7 cellular contexts compared by ENCODE assay signal in genomic region chr2:198253995-198254394, GRCh38.
"Had no signal": no experiment of that assay in that cellular context is flagged by ENCODE, and none has a peak within 500 bp of the region (broad histone marks: within the 10 kb centered on the region; RNA-seq: fewer than 3 reads in every experiment).

No MANE protein-coding gene starts in this region.

- H3K27ac ChIP-seq: HL-60 had no signal

- ATAC-seq: GM23338, HepG2 had no signal

- H3K27ac Mint-ChIP-seq: GM23338, H9, HFFc6, IgD-negative memory B cell had no signal

- H3K9me3 Mint-ChIP-seq: GM23338, H9 had no signal

- H3K4me1 Mint-ChIP-seq: GM23338, H9, IgD-negative memory B cell had no signal

- H3K27me3 Mint-ChIP-seq: IgD-negative memory B cell had no signal

- DNase-seq: H9, HCEC 1CT, HFFc6 had no signal

- H3K4me3 Mint-ChIP-seq: GM23338, H9, HFFc6, IgD-negative memory B cell had no signal

- H3K4me3 ChIP-seq: GM23338 had no signal

- H3K36me3 Mint-ChIP-seq: IgD-negative memory B cell had no signal
